Comparison of ENCODE assay signal across 29 cellular contexts in genomic region chr15:62108411-62108810, GRCh38. TPM values are rescaled to one million over a fixed set of nuclear protein-coding genes. Genes with fewer than 3 reads are reported as not detected.
"Had no signal": no experiment of that assay in that cellular context is flagged by ENCODE, and none has a peak within 500 bp of the region (broad histone marks: within the 10 kb centered on the region; RNA-seq: fewer than 3 reads in every experiment).

No MANE protein-coding gene starts in this region.

- H3K4me1 Mint-ChIP-seq: central memory CD8-positive, alpha-beta T cell; naive B cell had no signal

- H3K27me3 Mint-ChIP-seq: dendritic cell treated with granulocyte-macrophage colony-stimulating factor and Interleukin-4, amounts not matched to agents 40 ng/mL and 50 ng/mL, for 4 days had no signal

- H2AFZ ChIP-seq: neural progenitor cell, parathyroid adenoma had no signal

- H3K4me3 ChIP-seq: colonic mucosa, lung, mucosa of descending colon, neural progenitor cell, prostate gland, right atrium auricular region, thoracic aorta, tibial nerve, upper lobe of left lung had no signal

- H3K9ac ChIP-seq: neural progenitor cell, parathyroid adenoma had no signal

- H3K4me1 ChIP-seq: neural progenitor cell, parathyroid adenoma, prostate gland, right atrium auricular region had no signal

- H3K27ac Mint-ChIP-seq: dendritic cell treated with granulocyte-macrophage colony-stimulating factor and Interleukin-4, amounts not matched to agents 40 ng/mL and 50 ng/mL, for 4 days; effector memory CD8-positive, alpha-beta T cell; mesothelial cell of epicardium; naive B cell; natural killer cell treated with Interleukin-12 subunit alpha and Interleukin-12 subunit beta and Interleukin-15 and Interleukin-18, amount 100 ng/mL, for 72 hours; neural progenitor cell; stimulated activated effector memory CD8-positive, alpha-beta T cell treated with anti-CD3 and anti-CD28 coated beads, Interleukin-12 subunit alpha, Interleukin-12 subunit beta, amount 100 ng/mL, for 72 hours had no signal

- H3K27me3 ChIP-seq: colonic mucosa, neural progenitor cell, right atrium auricular region, tibial nerve, upper lobe of left lung had no signal

- H3K27ac ChIP-seq: colonic mucosa, neural progenitor cell, parathyroid adenoma, prostate gland, right atrium auricular region, thoracic aorta, tibial nerve, upper lobe of left lung had no signal

- H3K36me3 Mint-ChIP-seq: mesothelial cell of epicardium; naive B cell; natural killer cell treated with Interleukin-12 subunit alpha and Interleukin-12 subunit beta and Interleukin-15 and Interleukin-18, amount 100 ng/mL, for 72 hours; neural progenitor cell had no signal

- H3K4me2 ChIP-seq: neural progenitor cell had no signal

- H3K4me3 Mint-ChIP-seq: central memory CD8-positive, alpha-beta T cell; dendritic cell treated with granulocyte-macrophage colony-stimulating factor and Interleukin-4, amounts not matched to agents 40 ng/mL and 50 ng/mL, for 4 days; effector memory CD8-positive, alpha-beta T cell; mesothelial cell of epicardium; naive B cell; natural killer cell treated with Interleukin-12 subunit alpha and Interleukin-12 subunit beta and Interleukin-15 and Interleukin-18, amount 100 ng/mL, for 72 hours; neural progenitor cell; stimulated activated effector memory CD8-positive, alpha-beta T cell treated with anti-CD3 and anti-CD28 coated beads, Interleukin-12 subunit alpha, Interleukin-12 subunit beta, amount 100 ng/mL, for 72 hours had no signal

- H3K9me3 Mint-ChIP-seq: central memory CD8-positive, alpha-beta T cell; dendritic cell treated with granulocyte-macrophage colony-stimulating factor and Interleukin-4, amounts not matched to agents 40 ng/mL and 50 ng/mL, for 4 days; effector memory CD8-positive, alpha-beta T cell; mesothelial cell of epicardium; natural killer cell treated with Interleukin-12 subunit alpha and Interleukin-12 subunit beta and Interleukin-15 and Interleukin-18, amount 100 ng/mL, for 72 hours; neural progenitor cell; stimulated activated effector memory CD8-positive, alpha-beta T cell treated with anti-CD3 and anti-CD28 coated beads, Interleukin-12 subunit alpha, Interleukin-12 subunit beta, amount 100 ng/mL, for 72 hours had no signal

- DNase-seq: colonic mucosa; effector memory CD8-positive, alpha-beta T cell; foreskin melanocyte; left ventricle myocardium superior; mesenchymal stem cell; mucosa of descending colon; naive B cell; stimulated activated CD4-positive, alpha-beta T cell treated with anti-CD3 and anti-CD28 coated beads, Interleukin-2, amount 100 ng/mL, for 24 hours; stimulated activated CD4-positive, alpha-beta T cell treated with anti-CD3 and anti-CD28 coated beads, Interleukin-4, amount 100 ng/mL, for 24 hours; stimulated activated naive CD8-positive, alpha-beta T cell treated with anti-CD3 and anti-CD28 coated beads, Interleukin-15, Interleukin-2, amounts not matched to agents 100 U/mL and 50 U/mL, for 24 hours; upper lobe of left lung had no signal

- FAIRE-seq: endometrium, urothelium cell line had no signal

- H3K79me2 ChIP-seq: parathyroid adenoma had no signal

- H3K9me3 ChIP-seq: colonic mucosa, mucosa of descending colon, prostate gland, right atrium auricular region, thoracic aorta, tibial nerve, upper lobe of left lung had no signal

- H3K36me3 ChIP-seq: colonic mucosa, neural progenitor cell, prostate gland, right atrium auricular region, thoracic aorta, tibial nerve, upper lobe of left lung had no signal

RNA-seq across cellular contexts. Expression of gene C2CD4A, which starts 41.6 kb away (rescaled TPM):
- total RNA-seq: fibroblast of lung; left ventricle myocardium superior; mesothelial cell of epicardium; natural killer cell treated with Interleukin-12 subunit alpha and Interleukin-12 subunit beta and Interleukin-15 and Interleukin-18, amount 100 ng/mL, for 72 hours; osteoblast; sciatic nerve had no signal
- polyA plus RNA-seq: fibroblast of lung, keratinocyte had no signal

RNA-seq across cellular contexts. Expression of gene C2CD4B, which starts 56.7 kb away (rescaled TPM):
- total RNA-seq: fibroblast of lung; mesothelial cell of epicardium; natural killer cell treated with Interleukin-12 subunit alpha and Interleukin-12 subunit beta and Interleukin-15 and Interleukin-18, amount 100 ng/mL, for 72 hours; osteoblast had no signal
- polyA plus RNA-seq: fibroblast of lung, keratinocyte had no signal
